ENCODE assay signal across 17 cellular contexts in the genomic region with DNA sequence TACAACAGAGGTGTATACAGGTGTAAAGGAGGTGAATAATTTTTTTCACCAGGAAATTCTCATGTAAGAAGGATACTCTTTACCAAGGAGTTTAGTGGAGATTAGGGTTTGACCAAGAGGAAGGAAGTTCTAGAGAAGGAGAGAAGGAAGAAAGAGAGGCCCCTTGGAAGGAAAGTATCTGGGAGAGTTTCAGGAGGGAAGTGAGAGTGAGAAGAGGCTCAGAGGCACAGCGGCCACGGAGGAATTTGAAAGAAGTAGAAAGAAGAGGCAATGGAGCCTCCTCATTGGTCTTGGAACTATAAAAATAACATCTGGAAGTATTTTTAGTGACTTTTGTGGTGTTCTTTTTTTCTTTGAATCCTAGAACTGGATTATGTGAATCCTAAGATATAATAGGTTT. TPM values are rescaled to one million over a fixed set of nuclear protein-coding genes. Genes with fewer than 3 reads are reported as not detected.
"Had no signal": no experiment of that assay in that cellular context is flagged by ENCODE, and none has a peak within 500 bp of the region (broad histone marks: within the 10 kb centered on the region; RNA-seq: fewer than 3 reads in every experiment).

No MANE protein-coding gene starts in this region.

- H3K4me1 Mint-ChIP-seq: activated naive CD8-positive, alpha-beta T cell treated with anti-CD3 and anti-CD28 coated beads for 36 hours; T-helper 17 cell had no signal

- H3K36me3 ChIP-seq: prostate gland, right lobe of liver, upper lobe of left lung had no signal

- H3K9me3 Mint-ChIP-seq: activated CD8-positive, alpha-beta T cell treated with anti-CD3 and anti-CD28 coated beads for 36 hours had no signal

- DNase-seq: activated B cell treated with CpG ODN at 0.5 μM for 24 hours; activated CD4-positive, alpha-beta T cell treated with anti-CD3 and anti-CD28 coated beads for 48 hours; activated CD8-positive, alpha-beta T cell treated with anti-CD3 and anti-CD28 coated beads for 36 hours; activated gamma-delta T cell; activated naive CD8-positive, alpha-beta T cell treated with anti-CD3 and anti-CD28 coated beads for 36 hours; activated T-cell treated with anti-CD3 and anti-CD28 coated beads, Interleukin-2, amount 50 U/mL, for 48 hours; body of pancreas; caudate nucleus; hypothalamus; nephron progenitor cell; occipital lobe; right lobe of liver; T-helper 17 cell; upper lobe of left lung had no signal

- H3K27ac Mint-ChIP-seq: activated B cell treated with CpG ODN at 0.5 μM for 24 hours; activated CD8-positive, alpha-beta T cell treated with anti-CD3 and anti-CD28 coated beads for 36 hours; activated naive CD8-positive, alpha-beta T cell treated with anti-CD3 and anti-CD28 coated beads for 36 hours; nephron progenitor cell; stimulated activated naive CD8-positive, alpha-beta T cell treated with anti-CD3 and anti-CD28 coated beads, Interleukin-15, Interleukin-2, amounts not matched to agents 100 ng/mL and 50 ng/mL, for 24 hours; T-helper 17 cell had no signal

- H3K4me3 ChIP-seq: body of pancreas, prostate gland, right lobe of liver, smooth muscle cell, upper lobe of left lung had no signal

- H3K4me3 Mint-ChIP-seq: activated B cell treated with CpG ODN at 0.5 μM for 24 hours; activated CD8-positive, alpha-beta T cell treated with anti-CD3 and anti-CD28 coated beads for 36 hours; activated naive CD8-positive, alpha-beta T cell treated with anti-CD3 and anti-CD28 coated beads for 36 hours; nephron progenitor cell; stimulated activated naive CD8-positive, alpha-beta T cell treated with anti-CD3 and anti-CD28 coated beads, Interleukin-15, Interleukin-2, amounts not matched to agents 100 ng/mL and 50 ng/mL, for 24 hours; T-helper 17 cell had no signal

- H3K27ac ChIP-seq: body of pancreas, prostate gland, right lobe of liver, upper lobe of left lung had no signal

- H3K36me3 Mint-ChIP-seq: activated naive CD8-positive, alpha-beta T cell treated with anti-CD3 and anti-CD28 coated beads for 36 hours had no signal

- H3K4me2 ChIP-seq: smooth muscle cell had no signal

- H3K9me3 ChIP-seq: body of pancreas, prostate gland, right lobe of liver, upper lobe of left lung had no signal

- H3K4me1 ChIP-seq: prostate gland had no signal

RNA-seq across cellular contexts. Expression of a gene that starts 59.6 kb away (rescaled TPM):
- total RNA-seq: activated B cell treated with CpG ODN at 0.5 μM for 24 hours; activated CD8-positive, alpha-beta T cell treated with anti-CD3 and anti-CD28 coated beads for 36 hours; activated naive CD8-positive, alpha-beta T cell treated with anti-CD3 and anti-CD28 coated beads for 36 hours; right lobe of liver had no signal
